Comparison of ENCODE assay signal across 28 cellular contexts in genomic region chr19:2853015-2853606, GRCh38. TPM values are rescaled to one million over a fixed set of nuclear protein-coding genes. Genes with fewer than 3 reads are reported as not detected.
"Had no signal": no experiment of that assay in that cellular context is flagged by ENCODE, and none has a peak within 500 bp of the region (broad histone marks: within the 10 kb centered on the region; RNA-seq: fewer than 3 reads in every experiment).

No MANE protein-coding gene starts in this region.

- H3K4me1 Mint-ChIP-seq: neural crest cell had no signal

- ATAC-seq: gastroesophageal sphincter; left colon; lower lobe of right lung; naive thymus-derived CD4-positive, alpha-beta T cell; sciatic nerve; stimulated activated memory B cell treated with anti-CD40 and anti-IgM and Interleukin-4, amounts not matched to agents 10 μg/mL and 1 μg/mL and 100 μg/mL, for 72 hours had no signal

- H3K27me3 Mint-ChIP-seq: activated CD4-positive, alpha-beta memory T cell treated with anti-CD3 and anti-CD28 coated beads for 36 hours; activated naive CD8-positive, alpha-beta T cell treated with anti-CD3 and anti-CD28 coated beads, Interleukin-2, amount 10 ng/mL, durations not matched to agents 7 days and 5 days; naive thymus-derived CD4-positive, alpha-beta T cell; stimulated activated memory B cell treated with anti-CD40 and anti-IgM and Interleukin-4, amounts not matched to agents 10 μg/mL and 1 μg/mL and 100 μg/mL, for 72 hours had no signal

- DNase-seq: activated CD4-positive, alpha-beta memory T cell treated with anti-CD3 and anti-CD28 coated beads for 36 hours; activated CD4-positive, alpha-beta T cell treated with anti-CD3 and anti-CD28 coated beads for 4 hours; activated CD4-positive, CD25-positive, alpha-beta regulatory T cell; activated naive CD4-positive, alpha-beta T cell treated with Interleukin-2 at 50 U/mL for 16 hours; activated naive CD8-positive, alpha-beta T cell treated with anti-CD3 and anti-CD28 coated beads, Interleukin-2, amount 10 ng/mL, durations not matched to agents 7 days and 5 days; activated T-cell treated with anti-CD3 and anti-CD28 coated beads, Interleukin-2, amount 50 U/mL, for 48 hours; dermis blood vessel endothelial cell; effector memory CD4-positive, alpha-beta T cell; esophagus squamous epithelium; head of caudate nucleus; hypothalamus; left colon; lower lobe of right lung; naive thymus-derived CD4-positive, alpha-beta T cell; occipital lobe; small intestine; stimulated activated CD4-positive, alpha-beta T cell treated with anti-CD3 and anti-CD28 coated beads, Interleukin-15, amount 100 ng/mL, for 24 hours; stomach; T1000; transverse colon had no signal

- H3K27me3 ChIP-seq: cardiac muscle cell, esophagus squamous epithelium, gastroesophageal sphincter, stomach, transverse colon had no signal

- H3K4me3 ChIP-seq: cardiac muscle cell, gastroesophageal sphincter, lower lobe of right lung, stomach, transverse colon had no signal

- H3K4me1 ChIP-seq: esophagus squamous epithelium, gastroesophageal sphincter, lower lobe of right lung, transverse colon had no signal

- H3K4me3 Mint-ChIP-seq: activated CD4-positive, alpha-beta memory T cell treated with anti-CD3 and anti-CD28 coated beads for 36 hours; activated naive CD8-positive, alpha-beta T cell treated with anti-CD3 and anti-CD28 coated beads, Interleukin-2, amount 10 ng/mL, durations not matched to agents 7 days and 5 days; naive thymus-derived CD4-positive, alpha-beta T cell; neural crest cell; stimulated activated memory B cell treated with anti-CD40 and anti-IgM and Interleukin-4, amounts not matched to agents 10 μg/mL and 1 μg/mL and 100 μg/mL, for 72 hours; T-helper 1 cell treated with Interleukin-12 subunit alpha and Interleukin-12 subunit beta and Interleukin-4 antibody, amounts not matched to agents 30 μg/mL and 1 μg/mL, for 36 hours had no signal

- H3K27ac Mint-ChIP-seq: activated CD4-positive, alpha-beta memory T cell treated with anti-CD3 and anti-CD28 coated beads for 36 hours; activated naive CD8-positive, alpha-beta T cell treated with anti-CD3 and anti-CD28 coated beads, Interleukin-2, amount 10 ng/mL, durations not matched to agents 7 days and 5 days; naive thymus-derived CD4-positive, alpha-beta T cell; stimulated activated memory B cell treated with anti-CD40 and anti-IgM and Interleukin-4, amounts not matched to agents 10 μg/mL and 1 μg/mL and 100 μg/mL, for 72 hours; T-helper 1 cell treated with Interleukin-12 subunit alpha and Interleukin-12 subunit beta and Interleukin-4 antibody, amounts not matched to agents 30 μg/mL and 1 μg/mL, for 36 hours had no signal

- H3K27ac ChIP-seq: cardiac muscle cell, esophagus squamous epithelium, gastroesophageal sphincter, lower lobe of right lung, stomach, transverse colon had no signal

RNA-seq across cellular contexts. Expression of gene ZNF556, which starts 14.0 kb away (rescaled TPM):
- total RNA-seq: activated CD4-positive, alpha-beta memory T cell treated with anti-CD3 and anti-CD28 coated beads for 36 hours; activated naive CD8-positive, alpha-beta T cell treated with anti-CD3 and anti-CD28 coated beads, Interleukin-2, amount 10 ng/mL, durations not matched to agents 7 days and 5 days; lower lobe of right lung; mesenteric fat pad; mucosa of gallbladder; naive thymus-derived CD4-positive, alpha-beta T cell; transverse colon had no signal
- polyA plus RNA-seq: naive thymus-derived CD4-positive, alpha-beta T cell had no signal
